8 cellular contexts compared by ENCODE assay signal in the genomic region with DNA sequence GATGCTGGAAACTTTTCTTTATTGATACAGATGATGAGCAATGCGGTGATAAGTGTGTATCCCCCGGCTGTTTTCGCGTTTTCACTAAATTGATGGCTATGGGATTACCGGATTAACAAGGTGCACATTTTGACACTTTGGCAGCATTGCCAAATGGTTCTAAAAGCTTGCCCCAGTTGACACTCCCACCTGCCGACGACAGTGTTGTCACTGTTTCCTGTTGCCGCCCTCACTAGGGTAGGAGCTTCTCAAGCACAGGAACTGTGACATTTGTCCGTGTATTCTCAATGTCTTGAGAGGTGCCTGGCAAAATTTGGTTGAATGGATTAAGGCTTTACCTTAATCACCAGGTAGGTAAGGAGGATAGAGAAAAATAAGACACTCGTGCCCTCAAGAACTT. TPM values are rescaled to one million over a fixed set of nuclear protein-coding genes. Genes with fewer than 3 reads are reported as not detected.
DNase-seq lines count a peak whose midpoint lies in the region; ATAC-seq and TF ChIP-seq lines count a peak whose summit lies in the region.

No MANE protein-coding gene starts in this region.

- TF ChIP-seq CTCF in CD4-positive, alpha-beta T cell (IDR thresholded peaks at IDR 0.05), result no peak

- peak; percentile 54 to 79 (median 72) for DNase-seq in CD4-positive, alpha-beta T cell
- peak; percentile 8 for DNase-seq in NCI-H2029 treated with DMSO at 0.1 percent for 48 hours (lab: John Stamatoyannopoulos, UW)
- DNase-seq in activated T-cell treated with anti-CD3 and anti-CD28 coated beads for 24 hours (ENCODE audit: low read depth), result peak; percentile 62
- no peak for DNase-seq in NCI-H1092 treated with DMSO at 0.1 percent for 48 hours (lab: John Stamatoyannopoulos, UW)
- DNase-seq in HPDE6-E6E7 (ENCODE audit: extremely low spot score), result no peak

- H3K36me3 Mint-ChIP-seq in CD4-positive, alpha-beta T cell (ENCODE audit: low read depth), result no peaks in the 10 kb centered on the region

- H3K4me3 ChIP-seq in mononuclear cell (ENCODE audit: low read length), result peak overlapping the region; percentile 8
- no peak overlapping the region for H3K4me3 ChIP-seq in urinary bladder (ENCODE audit: low read depth, low read length)

- CTCF ChIA-PET in CD4-positive, alpha-beta T cell (lab: Charles Lee), result interaction anchor here (0.9 to 4.2 kb wide), 6 partner anchors 11 to 182 kb away, joined by 3 to 33 read pairs (median 10); partner anchors contain the start of genes MAPK13 and MAPK14

- H3K27me3 Mint-ChIP-seq in CD4-positive, alpha-beta T cell, result no peaks in the 10 kb centered on the region

- H3K9me3 ChIP-seq in CD4-positive, alpha-beta T cell (ENCODE audit: control insufficient read depth, low read length), result no peaks in the 10 kb centered on the region
- H3K9me3 ChIP-seq in mononuclear cell (ENCODE audit: low read depth, low read length), result no peaks in the 10 kb centered on the region

- H3K27ac Mint-ChIP-seq in CD4-positive, alpha-beta T cell, result peak overlapping the region; percentile 97

- H3K4me3 Mint-ChIP-seq in CD4-positive, alpha-beta T cell, result peak overlapping the region; percentile 86

- intact Hi-C loops in CD4-positive, alpha-beta T cell (cut with DNase I, micrococcal nuclease), result loop anchor here (1.0 to 10.0 kb wide), 4 partner anchors 11 to 182 kb away; no protein-coding TSS in a partner anchor

- H3K27me3 ChIP-seq in CD4-positive, alpha-beta T cell (ENCODE audit: control insufficient read depth, insufficient read depth, low read length), result no peaks in the 10 kb centered on the region
- no peaks in the 10 kb centered on the region for H3K27me3 ChIP-seq in mononuclear cell (ENCODE audit: insufficient read depth, low read length)

- peak overlapping the region; percentile 93 for H3K27ac ChIP-seq in CD4-positive, alpha-beta T cell (ENCODE audit: low read depth, low read length)
- H3K27ac ChIP-seq in urinary bladder (ENCODE audit: low read depth), result peak overlapping the region; percentile 51

- H3K4me1 ChIP-seq in mononuclear cell (ENCODE audit: insufficient read depth, low read length) (peaks cover 92% of the 10 kb centered on the region), urinary bladder (ENCODE audit: insufficient read depth) (no peaks in the 10 kb centered on the region)

- ATAC-seq in CD4-positive, alpha-beta T cell (ENCODE audit: poor library complexity), result peak; percentile 75
- ATAC-seq in GM19395 (IDR thresholded peaks at IDR 0.05; ENCODE audit: unreplicated experiment), result no peak

- 52% methylated on average over 10 of the region's 10 CpGs for WGBS in urinary bladder

- H3K36me3 ChIP-seq in urinary bladder (ENCODE audit: insufficient read depth), result no peaks in the 10 kb centered on the region

- POLR2A ChIA-PET in CD4-positive, alpha-beta T cell (lab: Charles Lee), result interaction anchor here (1.0 to 4.9 kb wide), 15 partner anchors 11 to 323 kb away, joined by 3 to 68 read pairs (median 9); partner anchors contain the start of genes BRPF3, MAPK13 and MAPK14

- H3K9me3 Mint-ChIP-seq in CD4-positive, alpha-beta T cell, result no peaks in the 10 kb centered on the region

- peaks cover 93% of the 10 kb centered on the region for H3K4me1 Mint-ChIP-seq in CD4-positive, alpha-beta T cell (ENCODE audit: low read depth)

RNA-seq across cellular contexts. Expression of gene MAPK13, which starts 9.8 kb away (rescaled TPM):
- total RNA-seq in CD4-positive, alpha-beta T cell, result 10 to 100 TPM; 58.5 to 63.5 TPM
- total RNA-seq in mononuclear cell (16.9 TPM), urinary bladder (5.6 TPM)
- polyA plus RNA-seq in urinary bladder, result 7.9 TPM

Comparison
In these comparisons a context has a peak if more than half of its experiments do, and no peak if none do; other contexts are left out.
1. DNase-seq: peak in CD4-positive, alpha-beta T cell (10 of 10), NCI-H2029 treated with DMSO at 0.1 percent for 48 hours (single experiment) and activated T-cell treated with anti-CD3 and anti-CD28 coated beads for 24 hours (single experiment); none in NCI-H1092 treated with DMSO at 0.1 percent for 48 hours (single experiment) and HPDE6-E6E7 (single experiment).